In the genomic region with DNA sequence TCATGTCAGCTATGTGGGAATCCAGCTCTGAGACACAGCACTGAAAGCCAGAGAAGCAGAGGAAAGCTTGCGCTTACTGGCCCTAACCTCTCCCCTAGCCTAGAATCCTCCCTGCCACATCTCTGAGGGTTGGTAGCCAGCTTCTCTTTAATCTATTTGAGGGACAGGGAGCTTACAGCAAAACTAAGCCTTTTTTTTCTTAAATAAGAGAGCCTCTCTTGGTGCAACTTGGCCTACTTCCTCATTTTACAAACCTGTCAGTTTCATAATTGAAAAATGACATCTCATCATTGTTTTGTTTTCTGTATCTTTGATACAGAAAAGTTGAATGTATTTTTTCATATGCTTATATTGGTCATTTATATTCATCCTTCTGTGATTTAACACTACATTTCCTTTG, we compare ENCODE assay signal across 10 cellular contexts.
DNase-seq lines count a peak whose midpoint lies in the region; ATAC-seq and TF ChIP-seq lines count a peak whose summit lies in the region.
"Had no signal": no experiment of that assay in that cellular context is flagged by ENCODE, and none has a peak within 500 bp of the region (broad histone marks: within the 10 kb centered on the region; RNA-seq: fewer than 3 reads in every experiment).

No MANE protein-coding gene starts in this region.

- H3K27me3 ChIP-seq in BLaER1 treated with 17β-estradiol and CSF1 and Interleukin-3, amounts not matched to agents 10 nM and 100 nM: no peaks in the 10 kb centered on the region
- H3K27me3 ChIP-seq: body of pancreas had no signal

- DNase-seq in NAMALWA (ENCODE audit: low spot score) (peak; percentile 71), omental fat pad (ENCODE audit: low spot score) (no peak), NCI-H146 (lab: John Stamatoyannopoulos, UW) (no peak)
- no peak for DNase-seq in activated CD4-positive, alpha-beta T cell treated with anti-CD3 and anti-CD28 coated beads, Interleukin-2, amount 50 U/mL, for 48 hours
- no peak for DNase-seq in activated effector memory CD4-positive, alpha-beta T cell treated with Interleukin-2 at 50 U/mL for 16 hours
- DNase-seq: body of pancreas, head of caudate nucleus had no signal

- no peaks in the 10 kb centered on the region for H3K9me3 ChIP-seq in BLaER1 treated with 17β-estradiol and CSF1 and Interleukin-3, amounts not matched to agents 10 nM and 100 nM (replicated peaks in 1 of 11)
- H3K9me3 ChIP-seq: body of pancreas had no signal

- peak overlapping the region; percentile 26 to 72 (median 49); a peak in 21 of 22 replicates for H3K4me2 ChIP-seq in BLaER1 treated with 17β-estradiol and CSF1 and Interleukin-3, amounts not matched to agents 10 nM and 100 nM

- peak overlapping the region in 5 of 11 experiments; percentile 2 to 39 (median 36); a peak in 6 of 22 replicates for H3K9ac ChIP-seq in BLaER1 treated with 17β-estradiol and CSF1 and Interleukin-3, amounts not matched to agents 10 nM and 100 nM

- H4K20me1 ChIP-seq in BLaER1 treated with 17β-estradiol and CSF1 and Interleukin-3, amounts not matched to agents 10 nM and 100 nM: no peaks in the 10 kb centered on the region

- H3K4me3 ChIP-seq in BLaER1 treated with 17β-estradiol and CSF1 and Interleukin-3, amounts not matched to agents 10 nM and 100 nM: no peak overlapping the region
- H3K4me3 ChIP-seq: body of pancreas had no signal

- ATAC-seq in GM19324 (IDR thresholded peaks at IDR 0.05; ENCODE audit: low FRiP score, unreplicated experiment) (peak; percentile 86), HG02943 (IDR thresholded peaks at IDR 0.05; ENCODE audit: low read depth, unreplicated experiment) (peak; percentile 89), omental fat pad (ENCODE audit: low FRiP score) (no peak)
- ATAC-seq: body of pancreas had no signal

- no peak for TF ChIP-seq CTCF in omental fat pad (IDR thresholded peaks at IDR 0.05)

- no peaks in the 10 kb centered on the region for H3K36me3 ChIP-seq in BLaER1 treated with 17β-estradiol and CSF1 and Interleukin-3, amounts not matched to agents 10 nM and 100 nM

- peak overlapping the region in 8 of 11 experiments; percentile 28 to 76 (median 55); a peak in 15 of 22 replicates for H3K27ac ChIP-seq in BLaER1 treated with 17β-estradiol and CSF1 and Interleukin-3, amounts not matched to agents 10 nM and 100 nM
- H3K27ac ChIP-seq: body of pancreas had no signal

- peaks cover 32 to 39% (median 35%) of the 10 kb centered on the region in 10 experiments for H3K4me1 ChIP-seq in BLaER1 treated with 17β-estradiol and CSF1 and Interleukin-3, amounts not matched to agents 10 nM and 100 nM
